1 cellular context compared by ENCODE assay signal in the genomic region with DNA sequence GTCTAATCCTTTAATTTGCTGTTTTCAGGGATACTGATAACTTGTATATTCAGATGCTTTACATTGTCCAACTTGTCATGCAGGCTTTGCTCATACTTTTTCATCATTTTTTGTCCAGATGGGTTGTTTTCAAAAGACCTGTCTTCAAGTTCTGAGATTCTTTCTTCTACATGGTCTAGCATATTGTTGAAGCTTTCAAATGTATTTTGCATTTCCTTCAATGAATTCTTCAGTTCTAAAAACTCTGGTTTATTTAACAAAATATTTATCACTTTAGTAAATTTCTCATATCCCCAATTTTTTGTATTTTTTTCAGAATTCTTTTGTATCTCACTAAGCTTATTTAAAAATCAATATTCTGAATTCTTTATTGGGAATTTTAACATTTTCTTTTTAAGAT.
TF ChIP-seq lines count a peak whose summit lies in the region.

No MANE protein-coding gene starts in this region.

TF ChIP-seq in SK-N-SH, 30 proteins besides CTCF, POLR2A, EP300 and RAD21 (continued from another document):
- TF ChIP-seq CHD2 (IDR thresholded peaks at IDR 0.05; ENCODE audit: low read length, partially characterized antibody) (no peak), MXI1 (IDR thresholded peaks at IDR 0.05; ENCODE audit: low read depth, low read length) (no peak)
- TF ChIP-seq, protein P1, sequence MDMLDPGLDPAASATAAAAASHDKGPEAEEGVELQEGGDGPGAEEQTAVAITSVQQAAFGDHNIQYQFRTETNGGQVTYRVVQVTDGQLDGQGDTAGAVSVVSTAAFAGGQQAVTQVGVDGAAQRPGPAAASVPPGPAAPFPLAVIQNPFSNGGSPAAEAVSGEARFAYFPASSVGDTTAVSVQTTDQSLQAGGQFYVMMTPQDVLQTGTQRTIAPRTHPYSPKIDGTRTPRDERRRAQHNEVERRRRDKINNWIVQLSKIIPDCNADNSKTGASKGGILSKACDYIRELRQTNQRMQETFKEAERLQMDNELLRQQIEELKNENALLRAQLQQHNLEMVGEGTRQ (IDR thresholded peaks at IDR 0.05; ENCODE audit: borderline replicate concordance, low read depth, low read length): no peak
- TF ChIP-seq, protein P2, sequence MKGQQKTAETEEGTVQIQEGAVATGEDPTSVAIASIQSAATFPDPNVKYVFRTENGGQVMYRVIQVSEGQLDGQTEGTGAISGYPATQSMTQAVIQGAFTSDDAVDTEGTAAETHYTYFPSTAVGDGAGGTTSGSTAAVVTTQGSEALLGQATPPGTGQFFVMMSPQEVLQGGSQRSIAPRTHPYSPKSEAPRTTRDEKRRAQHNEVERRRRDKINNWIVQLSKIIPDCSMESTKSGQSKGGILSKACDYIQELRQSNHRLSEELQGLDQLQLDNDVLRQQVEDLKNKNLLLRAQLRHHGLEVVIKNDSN (IDR thresholded peaks at IDR 0.05; ENCODE audit: borderline replicate concordance, low read depth): no peak
